Comparison of ENCODE assay signal across 8 cellular contexts in the genomic region with DNA sequence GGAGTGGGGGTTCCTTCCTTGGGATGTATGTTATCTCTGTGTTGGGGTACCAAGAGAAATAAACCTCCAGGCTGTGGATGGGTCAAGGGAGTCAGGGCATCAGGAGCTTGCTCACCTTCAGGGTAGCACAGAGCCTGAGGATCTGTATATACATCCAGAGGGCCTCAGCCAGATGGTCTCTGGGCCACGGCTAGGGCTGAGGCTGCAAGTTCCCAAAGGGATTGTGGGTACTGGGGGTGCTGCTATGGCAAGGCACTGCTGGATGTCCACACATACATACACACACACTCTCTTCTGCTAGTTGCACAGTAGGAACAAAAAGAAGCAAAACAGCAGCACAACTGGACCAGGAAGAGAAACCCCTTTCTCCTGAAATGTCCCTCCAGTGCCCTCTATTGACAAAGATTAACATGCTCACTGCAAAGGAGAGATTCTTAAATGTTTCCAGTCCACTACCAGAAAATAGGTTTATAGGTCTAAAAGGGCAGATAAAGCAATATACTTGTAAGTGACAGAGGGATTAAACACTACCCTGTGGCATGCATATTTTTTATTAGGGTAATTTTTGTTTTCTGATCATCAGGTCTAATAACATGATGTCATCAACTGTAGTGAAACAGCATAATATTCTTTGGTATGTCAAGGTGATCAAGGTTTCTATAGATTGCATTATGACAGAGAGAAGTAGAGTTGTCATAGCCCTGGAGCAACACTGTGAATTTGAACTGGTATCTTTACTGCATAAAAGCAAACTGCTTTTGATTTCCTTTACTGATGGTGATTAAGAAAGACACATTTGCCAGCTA. TPM values are rescaled to one million over a fixed set of nuclear protein-coding genes. Genes with fewer than 3 reads are reported as not detected.
DNase-seq lines count a peak whose midpoint lies in the region; ATAC-seq and TF ChIP-seq lines count a peak whose summit lies in the region.

No MANE protein-coding gene starts in this region.

- H3K27me3 Mint-ChIP-seq in T-helper 2 cell treated with Interferon-gamma antibody and Interleukin-4, amounts not matched to agents 5 μg/mL and 100 μg/mL, for 36 hours (ENCODE audit: low read depth) = no peaks in the 10 kb centered on the region

- H3K36me3 Mint-ChIP-seq in T-helper 2 cell treated with Interferon-gamma antibody and Interleukin-4, amounts not matched to agents 5 μg/mL and 100 μg/mL, for 36 hours (ENCODE audit: low read depth) = no peaks in the 10 kb centered on the region

- no peak for DNase-seq in AG04449 (ENCODE audit: low read depth, low spot score)
- peak; percentile 47 for DNase-seq in NAMALWA (ENCODE audit: low spot score)
- peak; percentile 9 for DNase-seq in fibroblast of mammary gland (ENCODE audit: low read depth)
- DNase-seq in activated CD4-positive, alpha-beta T cell treated with anti-CD3 and anti-CD28 coated beads for 4 hours = no peak
- DNase-seq in cerebellum (ENCODE audit: low spot score) = no peak
- no peak for DNase-seq in NOMO-1 (lab: John Stamatoyannopoulos, UW; ENCODE audit: unreplicated experiment in 2 of 2)
- no peak for DNase-seq in T-helper 2 cell treated with Interferon-gamma antibody and Interleukin-4, amounts not matched to agents 5 μg/mL and 100 μg/mL, for 36 hours (ENCODE audit: low spot score)

- H3K27ac Mint-ChIP-seq in T-helper 2 cell treated with Interferon-gamma antibody and Interleukin-4, amounts not matched to agents 5 μg/mL and 100 μg/mL, for 36 hours = no peak overlapping the region

- no peak overlapping the region for H3K4me3 ChIP-seq in AG04449 (ENCODE audit: low read depth, low read length)
- no peak overlapping the region for H3K4me3 ChIP-seq in fibroblast of mammary gland (ENCODE audit: control insufficient read depth, low read depth, low read length)

- TF ChIP-seq CTCF in AG04449 (IDR thresholded peaks at IDR 0.05; ENCODE audit: insufficient read depth, low read length, missing control alignments) = peak; percentile 67
- peak; percentile 38 for TF ChIP-seq CTCF in fibroblast of mammary gland (conservative IDR thresholded peaks at IDR 0.05; ENCODE audit: control insufficient read depth, insufficient read depth, low read depth, low read length)

- ATAC-seq in GM18909 (IDR thresholded peaks at IDR 0.05; ENCODE audit: poor library complexity, unreplicated experiment) = peak; percentile 53

- H3K4me1 Mint-ChIP-seq in T-helper 2 cell treated with Interferon-gamma antibody and Interleukin-4, amounts not matched to agents 5 μg/mL and 100 μg/mL, for 36 hours (ENCODE audit: low read depth) = no peaks in the 10 kb centered on the region

- POLR2A ChIA-PET in AG04449 (lab: Yijun Ruan, JAX) = no interaction called here

- H3K9me3 Mint-ChIP-seq in T-helper 2 cell treated with Interferon-gamma antibody and Interleukin-4, amounts not matched to agents 5 μg/mL and 100 μg/mL, for 36 hours = no peaks in the 10 kb centered on the region

- H3K4me3 Mint-ChIP-seq in T-helper 2 cell treated with Interferon-gamma antibody and Interleukin-4, amounts not matched to agents 5 μg/mL and 100 μg/mL, for 36 hours = no peak overlapping the region

- CTCF ChIA-PET in AG04449 (lab: Yijun Ruan, JAX) = interaction anchor here (0.7 to 6.1 kb wide), 12 partner anchors 10 to 208 kb away, joined by 3 to 66 read pairs (median 4); no protein-coding TSS in a partner anchor

RNA-seq across cellular contexts. Expression of a gene that starts 56.3 kb away (rescaled TPM):
- total RNA-seq in cerebellum = 56.4 TPM

Comparison
In these comparisons a context has a peak if more than half of its experiments do, and no peak if none do; other contexts are left out.
1. DNase-seq: peak in NAMALWA (single experiment) and fibroblast of mammary gland (single experiment); none in AG04449 (single experiment), activated CD4-positive, alpha-beta T cell treated with anti-CD3 and anti-CD28 coated beads for 4 hours (0 of 2), cerebellum (single experiment), NOMO-1 (0 of 2) and T-helper 2 cell treated with Interferon-gamma antibody and Interleukin-4, amounts not matched to agents 5 μg/mL and 100 μg/mL, for 36 hours (single experiment).